ENCODE assay signal across 21 cellular contexts in the genomic region with DNA sequence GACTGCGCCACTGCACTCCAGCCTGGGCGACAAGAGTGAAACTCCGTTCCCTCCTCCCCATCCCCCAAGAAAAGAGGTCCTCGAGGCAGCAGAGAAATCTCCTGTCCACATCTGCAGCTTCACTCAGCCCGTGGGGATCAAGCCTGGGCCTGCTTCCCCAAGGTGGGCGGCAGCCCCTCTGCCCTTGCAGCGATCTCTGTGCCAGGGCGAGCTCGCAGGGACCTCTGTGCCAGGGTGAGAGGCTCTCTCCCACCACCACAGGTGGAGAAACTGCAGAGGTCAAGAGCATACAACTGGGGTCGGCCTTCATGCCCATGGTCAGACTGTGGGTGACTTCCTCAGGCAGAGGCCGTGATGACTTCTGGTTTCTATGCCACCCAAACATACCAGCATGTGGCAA. TPM values are rescaled to one million over a fixed set of nuclear protein-coding genes. Genes with fewer than 3 reads are reported as not detected.
A peak's percentile ranks its signal among the peaks of the same experiment; 100 is the strongest.
DNase-seq lines count a peak whose midpoint lies in the region; ATAC-seq, FAIRE-seq and TF ChIP-seq lines count a peak whose summit lies in the region.
"Had no signal": no experiment of that assay in that cellular context is flagged by ENCODE, and none has a peak within 500 bp of the region (broad histone marks: within the 10 kb centered on the region; RNA-seq: fewer than 3 reads in every experiment).

No MANE protein-coding gene starts in this region.

- H3K4me1 ChIP-seq in HepG2 (ENCODE audit: insufficient read depth, low read length) (peaks cover 58% of the 10 kb centered on the region), right lobe of liver (peaks cover 0 to 1% (median 0%) of the 10 kb centered on the region in 4 donors), trophoblast cell (ENCODE audit: control insufficient read depth in 1 of 2, insufficient read depth in 2 of 2, low read length in 2 of 2) (peaks cover 12 to 23% of the 10 kb centered on the region in 2 experiments), foreskin keratinocyte (no peaks in the 10 kb centered on the region)

- H2AK5ac ChIP-seq in trophoblast cell (ENCODE audit: low read length), result no peak overlapping the region

- H3K4me1 Mint-ChIP-seq in dendritic cell treated with granulocyte-macrophage colony-stimulating factor and Interleukin-4, amounts not matched to agents 40 ng/mL and 50 ng/mL, for 4 days (ENCODE audit: low read depth), result peaks cover 72% of the 10 kb centered on the region
- H3K4me1 Mint-ChIP-seq in glutamatergic neuron (ENCODE audit: low read depth, unreplicated experiment), result peaks cover 19% of the 10 kb centered on the region

- BruUV-seq in HepG2 (replicated peaks; lab: Mats Ljungman, UMichigan), result no TSS peak

- CTCF ChIA-PET in HepG2 (lab: Yijun Ruan, JAX; ENCODE audit: low intra/inter-chr PET ratio, low total read pairs), result no interaction called here

- no peaks in the 10 kb centered on the region for H3K79me2 ChIP-seq in HepG2 (ENCODE audit: insufficient read depth, low read length)
- peaks cover 5% of the 10 kb centered on the region for H3K79me2 ChIP-seq in trophoblast cell (ENCODE audit: control insufficient read depth, insufficient read depth, low read length, poor library complexity)

- no peak overlapping the region for H3K4ac ChIP-seq in trophoblast cell (ENCODE audit: low read depth, low read length)

- TF ChIP-seq POLR2A in HepG2 (IDR thresholded peaks at IDR 0.05; ENCODE audit: insufficient read depth in 1 of 2, low read depth in 2 of 2, low read length in 2 of 2), result no peak
- no peak for TF ChIP-seq POLR2A in right lobe of liver (IDR thresholded peaks at IDR 0.05)

- H3K4me3 Mint-ChIP-seq in dendritic cell treated with granulocyte-macrophage colony-stimulating factor and Interleukin-4, amounts not matched to agents 40 ng/mL and 50 ng/mL, for 4 days, result no peak overlapping the region
- no peak overlapping the region for H3K4me3 Mint-ChIP-seq in glutamatergic neuron (ENCODE audit: unreplicated experiment)
- H3K4me3 Mint-ChIP-seq: B cell; CD4-positive, alpha-beta T cell; IgD-negative memory B cell had no signal

- H3K36me3 ChIP-seq in HepG2 (replicated peaks in 1 of 2; ENCODE audit: control insufficient read depth in 1 of 2, insufficient read depth in 2 of 2, low read length in 2 of 2), result peaks cover 0 to 2% of the 10 kb centered on the region in 2 experiments; a peak in 2 of 5 replicates
- H3K36me3 ChIP-seq in right lobe of liver, result no peaks in the 10 kb centered on the region
- peaks cover 6 to 14% of the 10 kb centered on the region in 2 experiments for H3K36me3 ChIP-seq in trophoblast cell (ENCODE audit: control insufficient read depth in 1 of 2, insufficient read depth in 2 of 2, low read length in 2 of 2)

- H3K9ac ChIP-seq in HepG2 (ENCODE audit: insufficient read depth, low read depth, low read length), result no peak overlapping the region
- H3K9ac ChIP-seq in trophoblast cell (ENCODE audit: low read length), result no peak overlapping the region
- H3K9ac ChIP-seq: GM23248 had no signal

- H3K18ac ChIP-seq in trophoblast cell (ENCODE audit: low read length), result no peak overlapping the region

- H3K27me3 ChIP-seq in HepG2 (ENCODE audit: control insufficient read depth in 1 of 2, insufficient read depth in 2 of 2, low read length in 2 of 2), result no peaks in the 10 kb centered on the region
- H3K27me3 ChIP-seq in right lobe of liver, result no peaks in the 10 kb centered on the region
- H3K27me3 ChIP-seq in trophoblast cell (ENCODE audit: insufficient read depth, low read length), result no peaks in the 10 kb centered on the region
- H3K27me3 ChIP-seq in foreskin keratinocyte, result peaks cover 26% of the 10 kb centered on the region

- no peak for TF ChIP-seq RAD21 in HepG2 (CRISPR knock-in tag; IDR thresholded peaks at IDR 0.05)

- POLR2A ChIA-PET in HepG2 (lab: Yijun Ruan, JAX), result no interaction called here

- intact Hi-C loops in HepG2 (cut with micrococcal nuclease; ENCODE audit: unreplicated experiment), result no loop called here
- intact Hi-C loops in right lobe of liver (cut with DNase I), result no loop called here
- intact Hi-C loops in dendritic cell treated with granulocyte-macrophage colony-stimulating factor and Interleukin-4, amounts not matched to agents 40 ng/mL and 50 ng/mL, for 4 days (cut with micrococcal nuclease), result no loop called here

- H3K27me3 Mint-ChIP-seq in dendritic cell treated with granulocyte-macrophage colony-stimulating factor and Interleukin-4, amounts not matched to agents 40 ng/mL and 50 ng/mL, for 4 days, result no peaks in the 10 kb centered on the region
- H3K27me3 Mint-ChIP-seq in glutamatergic neuron (ENCODE audit: unreplicated experiment), result peaks cover 12% of the 10 kb centered on the region
- H3K27me3 Mint-ChIP-seq: B cell; CD4-positive, alpha-beta T cell; IgD-negative memory B cell had no signal

- WGBS in HepG2 (ENCODE audit: low lambda C conversion rate), result 94% methylated on average over 9 of the region's 11 CpGs
- 83% methylated on average over 2 of the region's 11 CpGs for WGBS in right lobe of liver (ENCODE audit: insufficient coverage, low coverage, low lambda C conversion rate, missing lambda C conversion rate)
- no CpG with 5 or more reads among the region's 11 CpGs for WGBS in trophoblast cell (ENCODE audit: extremely low coverage, insufficient coverage, insufficient read length)

- TF ChIP-seq EP300 in HepG2 (IDR thresholded peaks at IDR 0.05; ENCODE audit: low read depth in 2 of 2, low read length in 2 of 2) (no peak), HepG2 (CRISPR knock-in tag; IDR thresholded peaks at IDR 0.05; ENCODE audit: borderline replicate concordance) (no peak)

- H2BK12ac ChIP-seq in trophoblast cell (ENCODE audit: low read length), result no peak overlapping the region

- H3K9me3 ChIP-seq in HepG2 (ENCODE audit: low read length) (no peaks in the 10 kb centered on the region), right lobe of liver (no peaks in the 10 kb centered on the region), trophoblast cell (ENCODE audit: insufficient read depth, low read depth, low read length) (peaks cover 2% of the 10 kb centered on the region)
- H3K9me3 ChIP-seq: Caco-2 had no signal

- no peaks in the 10 kb centered on the region for H3K9me3 Mint-ChIP-seq in dendritic cell treated with granulocyte-macrophage colony-stimulating factor and Interleukin-4, amounts not matched to agents 40 ng/mL and 50 ng/mL, for 4 days
- H3K9me3 Mint-ChIP-seq in glutamatergic neuron (ENCODE audit: unreplicated experiment), result peaks cover 9% of the 10 kb centered on the region
- H3K9me3 Mint-ChIP-seq: CD4-positive, alpha-beta T cell; IgD-negative memory B cell had no signal

- H4K20me1 ChIP-seq in HepG2 (ENCODE audit: insufficient read depth, low read length), result no peaks in the 10 kb centered on the region

- peak overlapping the region; percentile 55 for H3K27ac Mint-ChIP-seq in dendritic cell treated with granulocyte-macrophage colony-stimulating factor and Interleukin-4, amounts not matched to agents 40 ng/mL and 50 ng/mL, for 4 days
- no peak overlapping the region for H3K27ac Mint-ChIP-seq in glutamatergic neuron (ENCODE audit: unreplicated experiment)
- H3K27ac Mint-ChIP-seq: B cell; CD4-positive, alpha-beta T cell; IgD-negative memory B cell had no signal

- peak overlapping the region; percentile 53 for H4K91ac ChIP-seq in trophoblast cell (ENCODE audit: low read depth, low read length)

- no peak overlapping the region for H4K12ac ChIP-seq in trophoblast cell (ENCODE audit: low read depth, low read length)

- in situ Hi-C loops in HepG2 (cut with HindIII; ENCODE audit: extremely low pct_ligation_motif_present, low pct_unique_long_range_greater_than_20kb), result no loop called here

- H4K8ac ChIP-seq in trophoblast cell (ENCODE audit: low read depth, low read length), result no peak overlapping the region

- H3K4me2 ChIP-seq in HepG2 (ENCODE audit: low read depth, low read length) (no peak overlapping the region), trophoblast cell (ENCODE audit: low read length) (no peak overlapping the region)

- no peak overlapping the region for H3K27ac ChIP-seq in HepG2 (ENCODE audit: extremely low read length, insufficient read depth, low read length)
- H3K27ac ChIP-seq in right lobe of liver, result no peak overlapping the region
- no peak overlapping the region for H3K27ac ChIP-seq in trophoblast cell (ENCODE audit: low read depth, low read length)
- H3K27ac ChIP-seq in foreskin keratinocyte, result no peak overlapping the region
- H3K27ac ChIP-seq: GM23248 had no signal

- no peak for FAIRE-seq in HepG2 (lab: Jason Lieb, UNC)
- FAIRE-seq: D721Med, GM12892, GM18507, H54, HTR-8/SVneo had no signal

- H3K23ac ChIP-seq in trophoblast cell (ENCODE audit: low read length), result no peak overlapping the region

- H3K79me1 ChIP-seq in trophoblast cell (ENCODE audit: low read length), result peaks cover 21% of the 10 kb centered on the region

- H3K36me3 Mint-ChIP-seq in dendritic cell treated with granulocyte-macrophage colony-stimulating factor and Interleukin-4, amounts not matched to agents 40 ng/mL and 50 ng/mL, for 4 days (ENCODE audit: low read depth), result peaks cover 100% of the 10 kb centered on the region
- H3K36me3 Mint-ChIP-seq in glutamatergic neuron (ENCODE audit: unreplicated experiment), result no peaks in the 10 kb centered on the region

- H2AFZ ChIP-seq in HepG2 (ENCODE audit: low read length) (no peak overlapping the region), trophoblast cell (ENCODE audit: insufficient read depth, low read length, poor library complexity) (no peak overlapping the region)
- H2AFZ ChIP-seq: GM23248 had no signal

- ATAC-seq in HepG2 (no peak), right lobe of liver (no peak), foreskin keratinocyte (no peak)

- H2BK120ac ChIP-seq in trophoblast cell (ENCODE audit: insufficient read depth, low read length, poor library complexity), result no peak overlapping the region

- DNase-seq in HepG2 (ENCODE audit: low spot score) (no peak), right lobe of liver (no peak), trophoblast cell (no peak), glutamatergic neuron (no peak), foreskin keratinocyte (no peak)
- DNase-seq: C1 segment of cervical spinal cord; Caco-2; CD4-positive, alpha-beta T cell; DMS153; DMS79; GDM1; GM23248; HCEC 1CT had no signal

- H3K4me3 ChIP-seq in HepG2 (replicated peaks in 1 of 3; ENCODE audit: insufficient read depth in 1 of 3, low read depth in 2 of 3, low read length in 3 of 3) (no peak overlapping the region), right lobe of liver (no peak overlapping the region), trophoblast cell (ENCODE audit: low read depth, low read length) (no peak overlapping the region)
- H3K4me3 ChIP-seq: GM23248 had no signal

- H3K14ac ChIP-seq in trophoblast cell (ENCODE audit: low read length), result no peak overlapping the region

- H2BK5ac ChIP-seq in trophoblast cell (ENCODE audit: low read depth, low read length, poor library complexity), result no peak overlapping the region

- TF ChIP-seq CTCF in HepG2 (CRISPR knock-in tag; IDR thresholded peaks at IDR 0.05), result no peak
- no peak for TF ChIP-seq CTCF in right lobe of liver (IDR thresholded peaks at IDR 0.05)
- no peak for TF ChIP-seq CTCF in glutamatergic neuron (IDR thresholded peaks at IDR 0.05; ENCODE audit: partially characterized antibody, unreplicated experiment)
- no peak for TF ChIP-seq CTCF in foreskin keratinocyte (conservative IDR thresholded peaks at IDR 0.05)

RNA-seq across cellular contexts. Expression of gene SLC43A2, which starts 5.6 kb away (rescaled TPM):
- total RNA-seq in HepG2 (2016; rRNA removed; fragmentation: Illumina TruSeq; extraction: Trizol) (3.3 and 7.3 TPM in 2 replicates), right lobe of liver (1 to 10 TPM; 1.4 to 8.9 (median 5.1) TPM), glutamatergic neuron (ENCODE audit: unreplicated experiment) (31.3 TPM), foreskin keratinocyte (2.0 and 3.1 TPM in 2 replicates)
- total RNA-seq in HepG2 (2016; cell fraction: cytosol; rRNA removed; fragmentation: Illumina TruSeq; extraction: Trizol; ENCODE audit: low read depth), result 0.97 and 1.3 TPM in 2 replicates
- 2.0 and 8.1 TPM in 2 replicates for total RNA-seq in HepG2 (2016; cell fraction: insoluble cytoplasmic fraction; rRNA removed; fragmentation: Illumina TruSeq; extraction: Trizol)
- total RNA-seq in HepG2 (2016; cell fraction: membrane; rRNA removed; fragmentation: Illumina TruSeq; extraction: Trizol), result 4.2 and 4.8 TPM in 2 replicates
- total RNA-seq in HepG2 (2016; cell fraction: nucleus; rRNA removed; fragmentation: Illumina TruSeq; extraction: Trizol), result 6.5 and 9.2 TPM in 2 replicates
- polyA plus RNA-seq in HepG2 (2011; rRNA removed) (20.0 and 26.7 TPM in 2 replicates), foreskin keratinocyte (1.9 and 2.3 TPM in 2 replicates)
- polyA plus RNA-seq in HepG2 (2011; cell fraction: cytosol; rRNA removed), result 24.6 and 32.6 TPM in 2 replicates
- 23.0 and 27.0 TPM in 2 replicates for polyA plus RNA-seq in HepG2 (2011; cell fraction: nucleus; rRNA removed)
- polyA plus RNA-seq in HepG2 (2012), result 23.6 and 32.7 TPM in 2 replicates
- 1.1 and 1.6 TPM in 2 replicates for polyA plus RNA-seq in HepG2 (2016; cell fraction: cytosol; fragmentation: Illumina TruSeq; extraction: Trizol; ENCODE audit: low read depth)
- polyA plus RNA-seq in HepG2 (2016; cell fraction: insoluble cytoplasmic fraction; fragmentation: Illumina TruSeq; extraction: Trizol; ENCODE audit: low read depth), result 3.0 and 4.3 TPM in 2 replicates
- polyA plus RNA-seq in HepG2 (2016; cell fraction: membrane; fragmentation: Illumina TruSeq; extraction: Trizol; ENCODE audit: low read depth), result 2.7 and 2.9 TPM in 2 replicates
- polyA plus RNA-seq in HepG2 (2016; cell fraction: nucleus; fragmentation: Illumina TruSeq; extraction: Trizol; ENCODE audit: insufficient read depth, low read depth), result 12.1 and 13.4 TPM in 2 replicates
- polyA minus RNA-seq in HepG2 (2011; rRNA and poly(A)+ RNA removed; ENCODE audit: low replicate concordance), result 35.9 and 121 TPM in 2 replicates
- polyA minus RNA-seq in HepG2 (2011; cell fraction: cytosol; rRNA and poly(A)+ RNA removed), result 22.7 and 26.1 TPM in 2 replicates
- 18.9 and 19.1 TPM in 2 replicates for polyA minus RNA-seq in HepG2 (2011; cell fraction: nucleus; rRNA and poly(A)+ RNA removed)
- 96.8 and 110 TPM in 2 replicates for polyA plus RNA-seq in trophoblast cell (2013)

RNA-seq across cellular contexts. Expression of gene SCARF1, which starts 22.5 kb away (rescaled TPM):
- total RNA-seq in HepG2 (2016; rRNA removed; fragmentation: Illumina TruSeq; extraction: Trizol), result 0.24 TPM in 1 of 2 replicates, not detected in the other
- total RNA-seq in HepG2 (2016; cell fraction: cytosol; rRNA removed; fragmentation: Illumina TruSeq; extraction: Trizol; ENCODE audit: low read depth), result 0.09 TPM in 1 of 2 replicates, not detected in the other
- 0.04 TPM in 1 of 2 replicates, not detected in the other for total RNA-seq in HepG2 (2016; cell fraction: insoluble cytoplasmic fraction; rRNA removed; fragmentation: Illumina TruSeq; extraction: Trizol)
- 0.07 and 0.09 TPM in 2 replicates for total RNA-seq in HepG2 (2016; cell fraction: membrane; rRNA removed; fragmentation: Illumina TruSeq; extraction: Trizol)
- 0.16 and 0.34 TPM in 2 replicates for total RNA-seq in HepG2 (2016; cell fraction: nucleus; rRNA removed; fragmentation: Illumina TruSeq; extraction: Trizol)
- polyA plus RNA-seq in HepG2 (2011; rRNA removed), result 0.71 and 0.72 TPM in 2 replicates
- polyA plus RNA-seq in HepG2 (2011; cell fraction: cytosol; rRNA removed), result 0.17 and 0.25 TPM in 2 replicates
- polyA plus RNA-seq in HepG2 (2011; cell fraction: nucleus; rRNA removed), result 7.1 and 9.1 TPM in 2 replicates
- 0.39 and 0.59 TPM in 2 replicates for polyA plus RNA-seq in HepG2 (2012)
- polyA plus RNA-seq in HepG2 (2016; cell fraction: cytosol; fragmentation: Illumina TruSeq; extraction: Trizol; ENCODE audit: low read depth), result not detected in 2 replicates
- polyA plus RNA-seq in HepG2 (2016; cell fraction: insoluble cytoplasmic fraction; fragmentation: Illumina TruSeq; extraction: Trizol; ENCODE audit: low read depth), result not detected in 2 replicates
- not detected in 2 replicates for polyA plus RNA-seq in HepG2 (2016; cell fraction: membrane; fragmentation: Illumina TruSeq; extraction: Trizol; ENCODE audit: low read depth)
- 0.44 and 0.51 TPM in 2 replicates for polyA plus RNA-seq in HepG2 (2016; cell fraction: nucleus; fragmentation: Illumina TruSeq; extraction: Trizol; ENCODE audit: insufficient read depth, low read depth)
- 0.23 and 0.68 TPM in 2 replicates for polyA minus RNA-seq in HepG2 (2011; rRNA and poly(A)+ RNA removed; ENCODE audit: low replicate concordance)
- not detected in 2 replicates for polyA minus RNA-seq in HepG2 (2011; cell fraction: cytosol; rRNA and poly(A)+ RNA removed)
- polyA minus RNA-seq in HepG2 (2011; cell fraction: nucleus; rRNA and poly(A)+ RNA removed), result 0.99 and 1.5 TPM in 2 replicates
- total RNA-seq in right lobe of liver, result 10 to 100 TPM in 2 of 6 experiments, 1 to 10 TPM in 4; 6.9 to 16.9 (median 8.4) TPM
- 0.78 and 0.82 TPM in 2 replicates for polyA plus RNA-seq in trophoblast cell (2013)
- total RNA-seq in glutamatergic neuron (ENCODE audit: unreplicated experiment), result 4.0 TPM
- 0.10 TPM in 1 of 2 replicates, not detected in the other for total RNA-seq in foreskin keratinocyte
- polyA plus RNA-seq in foreskin keratinocyte, result 0.02 and 0.03 TPM in 2 replicates
- total RNA-seq: GM23248 had no signal

RNA-seq across cellular contexts. Expression of gene RILP, which starts 26.6 kb away (rescaled TPM):
- total RNA-seq in HepG2 (2016; rRNA removed; fragmentation: Illumina TruSeq; extraction: Trizol) (4.7 and 6.6 TPM in 2 replicates), right lobe of liver (10 to 100 TPM; 14.6 to 47.3 (median 23.9) TPM), glutamatergic neuron (ENCODE audit: unreplicated experiment) (4.2 TPM), foreskin keratinocyte (5.1 and 5.5 TPM in 2 replicates)
- 19.7 and 24.4 TPM in 2 replicates for total RNA-seq in HepG2 (2016; cell fraction: cytosol; rRNA removed; fragmentation: Illumina TruSeq; extraction: Trizol; ENCODE audit: low read depth)
- 5.0 and 7.1 TPM in 2 replicates for total RNA-seq in HepG2 (2016; cell fraction: insoluble cytoplasmic fraction; rRNA removed; fragmentation: Illumina TruSeq; extraction: Trizol)
- total RNA-seq in HepG2 (2016; cell fraction: membrane; rRNA removed; fragmentation: Illumina TruSeq; extraction: Trizol), result 13.1 and 14.3 TPM in 2 replicates
- 3.3 and 3.9 TPM in 2 replicates for total RNA-seq in HepG2 (2016; cell fraction: nucleus; rRNA removed; fragmentation: Illumina TruSeq; extraction: Trizol)
- polyA plus RNA-seq in HepG2 (2011; rRNA removed) (8.1 and 9.4 TPM in 2 replicates), foreskin keratinocyte (6.7 and 7.5 TPM in 2 replicates)
- polyA plus RNA-seq in HepG2 (2011; cell fraction: cytosol; rRNA removed), result 4.3 and 6.7 TPM in 2 replicates
- polyA plus RNA-seq in HepG2 (2011; cell fraction: nucleus; rRNA removed), result 19.2 and 23.3 TPM in 2 replicates
- polyA plus RNA-seq in HepG2 (2012), result 4.5 and 5.2 TPM in 2 replicates
- 24.9 and 29.6 TPM in 2 replicates for polyA plus RNA-seq in HepG2 (2016; cell fraction: cytosol; fragmentation: Illumina TruSeq; extraction: Trizol; ENCODE audit: low read depth)
- 3.9 and 6.6 TPM in 2 replicates for polyA plus RNA-seq in HepG2 (2016; cell fraction: insoluble cytoplasmic fraction; fragmentation: Illumina TruSeq; extraction: Trizol; ENCODE audit: low read depth)
- 12.1 and 14.0 TPM in 2 replicates for polyA plus RNA-seq in HepG2 (2016; cell fraction: membrane; fragmentation: Illumina TruSeq; extraction: Trizol; ENCODE audit: low read depth)
- polyA plus RNA-seq in HepG2 (2016; cell fraction: nucleus; fragmentation: Illumina TruSeq; extraction: Trizol; ENCODE audit: insufficient read depth, low read depth), result 6.7 and 7.6 TPM in 2 replicates
- 5.6 and 7.3 TPM in 2 replicates for polyA minus RNA-seq in HepG2 (2011; rRNA and poly(A)+ RNA removed; ENCODE audit: low replicate concordance)
- polyA minus RNA-seq in HepG2 (2011; cell fraction: cytosol; rRNA and poly(A)+ RNA removed), result 5.0 TPM in 2 replicates
- 6.0 and 9.0 TPM in 2 replicates for polyA minus RNA-seq in HepG2 (2011; cell fraction: nucleus; rRNA and poly(A)+ RNA removed)
- polyA plus RNA-seq in trophoblast cell (2013), result 6.9 and 7.3 TPM in 2 replicates
